28 cellular contexts compared by ENCODE assay signal in the genomic region with DNA sequence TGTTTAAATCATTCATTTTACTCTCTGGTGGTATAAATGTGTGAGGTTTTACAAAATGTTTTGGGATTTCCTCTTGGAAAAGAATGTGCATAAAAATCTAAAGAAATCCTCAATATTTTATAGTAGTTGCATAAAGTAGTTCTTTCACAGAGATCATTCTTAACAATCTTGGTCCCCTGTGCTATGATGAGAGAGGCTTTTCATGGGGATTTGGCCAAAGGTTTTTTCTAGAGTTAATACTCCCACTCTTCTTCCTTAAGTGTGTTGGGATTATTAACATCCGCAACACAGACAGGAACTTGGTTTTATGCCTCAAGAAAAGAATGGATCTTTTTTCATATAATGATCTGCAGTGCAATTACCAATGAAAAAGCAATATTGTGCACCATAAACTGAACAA.
"Had no signal": no experiment of that assay in that cellular context is flagged by ENCODE, and none has a peak within 500 bp of the region (broad histone marks: within the 10 kb centered on the region; RNA-seq: fewer than 3 reads in every experiment).

No MANE protein-coding gene starts in this region.

- FAIRE-seq: endothelial cell of umbilical vein had no signal

- H3K4me3 ChIP-seq: body of pancreas, colonic mucosa, esophagus squamous epithelium had no signal

- H3K36me3 ChIP-seq: colonic mucosa, esophagus squamous epithelium, WERI-Rb-1 had no signal

- H3K27me3 ChIP-seq: body of pancreas, colonic mucosa, esophagus squamous epithelium had no signal

- H3K27ac ChIP-seq: body of pancreas, colonic mucosa, epithelial cell of prostate, esophagus squamous epithelium, WERI-Rb-1 had no signal

- H3K9me3 ChIP-seq: body of pancreas, colonic mucosa, esophagus squamous epithelium had no signal

- DNase-seq: activated B cell treated with CpG ODN at 0.5 μM for 24 hours; activated CD4-positive, alpha-beta T cell treated with anti-CD3 and anti-CD28 coated beads for 48 hours; activated CD4-positive, alpha-beta T cell treated with anti-CD3 and anti-CD28 coated beads, Interleukin-2, amount 50 U/mL, for 1 hour; activated CD4-positive, alpha-beta T cell treated with anti-CD3 and anti-CD28 coated beads, Interleukin-2, amount 50 U/mL, for 48 hours; activated CD8-positive, alpha-beta memory T cell treated with anti-CD3 and anti-CD28 coated beads for 24 hours; activated CD8-positive, alpha-beta T cell treated with anti-CD3 and anti-CD28 coated beads for 36 hours; activated effector memory CD4-positive, alpha-beta T cell treated with Interleukin-2 at 50 U/mL for 16 hours; activated gamma-delta T cell treated with Interleukin-2 at 50 U/mL for 16 hours; activated naive CD4-positive, alpha-beta T cell treated with anti-CD3 and anti-CD28 coated beads, Interleukin-2, amount 50 U/mL, for 16 hours; activated naive CD4-positive, alpha-beta T cell treated with Interleukin-2 at 50 U/mL for 16 hours; activated T-cell treated with anti-CD3 and anti-CD28 coated beads, Interleukin-2, amount 50 U/mL, for 4 hours; amniotic stem cell; aorta; body of pancreas; caudate nucleus; cerebellar nuclear complex; colonic mucosa; effector CD8-positive, alpha-beta T cell; esophagus squamous epithelium; head of caudate nucleus; T-helper 1 cell; T-helper 17 cell; T1000; WERI-Rb-1 had no signal

- H3K4me1 ChIP-seq: body of pancreas, colonic mucosa, esophagus squamous epithelium had no signal

- ATAC-seq: activated CD4-positive, CD25-positive, alpha-beta regulatory T cell treated with anti-CD3 and anti-CD28 coated beads, Interleukin-2, amount 50 U/mL, for 24 hours; activated CD8-positive, alpha-beta T cell treated with anti-CD3 and anti-CD28 coated beads for 36 hours; activated T-cell treated with anti-CD3 and anti-CD28 coated beads, Interleukin-2, amount 50 U/mL, for 4 hours; activated T-helper 17 cell treated with anti-CD3 and anti-CD28 coated beads, Interleukin-2, amount 50 U/mL, for 72 hours; body of pancreas; T-helper 17 cell had no signal
